ENCODE assay signal across 9 cellular contexts in genomic region chr3:47476644-47477199, GRCh38. TPM values are rescaled to one million over a fixed set of nuclear protein-coding genes. Genes with fewer than 3 reads are reported as not detected.
DNase-seq lines count a peak whose midpoint lies in the region; ATAC-seq and TF ChIP-seq lines count a peak whose summit lies in the region.
"Had no signal": no experiment of that assay in that cellular context is flagged by ENCODE, and none has a peak within 500 bp of the region (broad histone marks: within the 10 kb centered on the region; RNA-seq: fewer than 3 reads in every experiment).

No MANE protein-coding gene starts in this region.

- H3K27ac ChIP-seq in A673 (ENCODE audit: low read depth, low read length, poor library complexity, severe bottlenecking) (peak overlapping the region; percentile 70), mammary epithelial cell (ENCODE audit: insufficient read depth, low read depth, low read length) (no peak overlapping the region)
- H3K27ac ChIP-seq: KMS-11 had no signal

- H3K4me1 Mint-ChIP-seq in natural killer cell: peaks cover 23 to 30% of the 10 kb centered on the region in 2 donors

- H3K4me3 Mint-ChIP-seq in natural killer cell: peak overlapping the region; percentile 84

- H3K27me3 ChIP-seq in A673 (replicated peaks; ENCODE audit: insufficient read depth, low read depth, low read length, poor library complexity): no peaks in the 10 kb centered on the region
- no peaks in the 10 kb centered on the region for H3K27me3 ChIP-seq in mammary epithelial cell (ENCODE audit: insufficient read depth, low read length)

- no peaks in the 10 kb centered on the region for H3K27me3 Mint-ChIP-seq in natural killer cell (ENCODE audit: low read depth in 2 of 2)

- BruUV-seq in A673 (replicated peaks; lab: Mats Ljungman, UMichigan): no TSS peak
- no TSS peak for BruUV-seq in mammary epithelial cell (replicated peaks; lab: Mats Ljungman, UMichigan)

- WGBS in mammary epithelial cell (ENCODE audit: low coverage, missing lambda C conversion rate): 53% methylated on average over 6 of the region's 11 CpGs

- H3K4me2 ChIP-seq in mammary epithelial cell (ENCODE audit: insufficient read depth, low read depth, low read length): peak overlapping the region; percentile 75

- H3K79me2 ChIP-seq in mammary epithelial cell (ENCODE audit: insufficient read depth, low read length): peaks cover 36% of the 10 kb centered on the region

- H3K9ac ChIP-seq in mammary epithelial cell (ENCODE audit: insufficient read depth, low read length): no peak overlapping the region

- peak overlapping the region; percentile 90 to 95 for H3K27ac Mint-ChIP-seq in natural killer cell

- H4K20me1 ChIP-seq in mammary epithelial cell (ENCODE audit: insufficient read depth, low read length): no peaks in the 10 kb centered on the region

- no peaks in the 10 kb centered on the region for H3K9me3 Mint-ChIP-seq in natural killer cell

- H3K36me3 ChIP-seq in A673 (ENCODE audit: insufficient read depth, low read length, poor library complexity, severe bottlenecking) (no peaks in the 10 kb centered on the region), mammary epithelial cell (ENCODE audit: insufficient read depth, low read length) (no peaks in the 10 kb centered on the region)

- H3K36me3 Mint-ChIP-seq in natural killer cell: no peaks in the 10 kb centered on the region

- in situ Hi-C loops in mammary epithelial cell (cut with MboI; ENCODE audit: low sequenced_read_pairs in 2 of 2): loop anchor here (5.0 to 10.0 kb wide), 2 partner anchors 34 to 52 kb away; no protein-coding TSS in a partner anchor

- intact Hi-C loops in A673 (cut with micrococcal nuclease; ENCODE audit: unreplicated experiment): loop anchor here (5.0 kb wide), 1 partner anchor 54 kb away; no protein-coding TSS in a partner anchor
- intact Hi-C loops in mammary epithelial cell (cut with micrococcal nuclease): loop anchor here (1.0 kb wide), 1 partner anchor 55 kb away; no protein-coding TSS in a partner anchor
- intact Hi-C loops in natural killer cell (cut with micrococcal nuclease): loop anchor here (1.0 kb wide), 3 partner anchors 37 to 771 kb away; partner anchors contain the start of gene ELP6

- POLR2A ChIA-PET in A673 (lab: Charles Lee; ENCODE audit: low non-redundant PET): no interaction called here

- ATAC-seq in natural killer cell (no peak), GM18861 (IDR thresholded peaks at IDR 0.05; ENCODE audit: unreplicated experiment) (no peak)

- H3K4me3 ChIP-seq in A673 (ENCODE audit: low read depth, low read length, poor library complexity, severe bottlenecking) (peak overlapping the region; percentile 69), mammary epithelial cell (replicated peaks in 1 of 3; ENCODE audit: insufficient read depth in 1 of 3, low read depth in 2 of 3, low read length in 3 of 3) (peak overlapping the region in 2 of 3 experiments; percentile 34 to 99)
- peak overlapping the region; percentile 98 for H3K4me3 ChIP-seq in Jurkat, Clone E6-1 (ENCODE audit: low read length)

- H3K9me3 ChIP-seq in A673 (ENCODE audit: low read depth, low read length, poor library complexity, severe bottlenecking) (no peaks in the 10 kb centered on the region), mammary epithelial cell (replicated peaks; ENCODE audit: insufficient read depth, low read length) (no peaks in the 10 kb centered on the region)

- CTCF ChIA-PET in A673 (lab: Charles Lee) (no interaction called here), mammary epithelial cell (lab: Charles Lee; ENCODE audit: low non-redundant PET) (interaction anchor here (0.6 kb wide), 1 partner anchor 28 kb away, joined by 4 read pairs; no protein-coding TSS in a partner anchor)

- TF ChIP-seq CTCF in A673 (conservative IDR thresholded peaks at IDR 0.05; ENCODE audit: low read depth, low read length) (no peak), mammary epithelial cell (conservative IDR thresholded peaks at IDR 0.05 in 1 of 2, IDR thresholded peaks at IDR 0.05 in 1 of 2; ENCODE audit: extremely low read depth in 1 of 2, insufficient read depth in 1 of 2, low read depth in 1 of 2, low read length in 2 of 2) (no peak), natural killer cell (IDR thresholded peaks at IDR 0.05) (no peak)

- dilution Hi-C loops in mammary epithelial cell (cut with HindIII; ENCODE audit: low sequenced_read_pairs): no loop called here

- DNase-seq in A673 (ENCODE audit: low spot score) (no peak), mammary epithelial cell (no peak), natural killer cell (no peak), HuH-7 (ENCODE audit: low spot score) (no peak), pons (ENCODE audit: low spot score) (no peak), NCI-H2029 treated with DMSO at 0.1 percent for 48 hours (lab: John Stamatoyannopoulos, UW) (no peak)
- no peak for DNase-seq in Jurkat, Clone E6-1 (ENCODE audit: low read depth, low spot score)

- H2AFZ ChIP-seq in mammary epithelial cell (ENCODE audit: low read depth, low read length): peak overlapping the region; percentile 89

- H3K4me1 ChIP-seq in A673 (ENCODE audit: insufficient read depth, low read length, poor library complexity, severe bottlenecking) (no peaks in the 10 kb centered on the region), mammary epithelial cell (ENCODE audit: insufficient read depth, low read length) (peaks cover 5% of the 10 kb centered on the region)

RNA-seq across cellular contexts. Expression of gene SCAP, which starts 1.0 kb away (rescaled TPM):
- total RNA-seq in A673 (2021) (43.4 and 48.2 TPM in 2 replicates), mammary epithelial cell (10 to 100 TPM; 72.5 to 75.4 TPM), natural killer cell (100 to 1,000 TPM in 1 of 3 donors, 10 to 100 TPM in 2; 63.9 to 104 (median 82.7) TPM)
- 57.1 TPM for polyA plus RNA-seq in Jurkat, Clone E6-1 (2012; ENCODE audit: insufficient read depth, insufficient read length)
- 31.8 TPM for polyA plus RNA-seq in mammary epithelial cell
- 154 TPM for polyA minus RNA-seq in mammary epithelial cell

RNA-seq across cellular contexts. Expression of gene ELP6, which starts 36.8 kb away (rescaled TPM):
- total RNA-seq in A673 (2021) (46.2 and 53.5 TPM in 2 replicates), mammary epithelial cell (10 to 100 TPM; 22.3 to 38.2 TPM), natural killer cell (10 to 100 TPM; 18.1 to 37.4 (median 33.4) TPM)
- 68.9 TPM for polyA plus RNA-seq in Jurkat, Clone E6-1 (2012; ENCODE audit: insufficient read depth, insufficient read length)
- 68.1 TPM for polyA plus RNA-seq in mammary epithelial cell
- polyA minus RNA-seq in mammary epithelial cell: 70.4 TPM
